In genomic region chr9:24035816-24036215, GRCh38 we compare ENCODE assay signal across 23 cellular contexts.
"Had no signal": no experiment of that assay in that cellular context is flagged by ENCODE, and none has a peak within 500 bp of the region (broad histone marks: within the 10 kb centered on the region; RNA-seq: fewer than 3 reads in every experiment).

No MANE protein-coding gene starts in this region.

- H3K9me3 ChIP-seq: body of pancreas, esophagus squamous epithelium, neutrophil, tibial nerve, vagina had no signal

- H3K27ac ChIP-seq: body of pancreas, esophagus squamous epithelium, neutrophil, skin epidermis, tibial nerve, vagina, WERI-Rb-1 had no signal

- H3K27me3 Mint-ChIP-seq: activated CD8-positive, alpha-beta T cell treated with anti-CD3 and anti-CD28 coated beads for 36 hours; activated naive CD8-positive, alpha-beta T cell; central memory CD8-positive, alpha-beta T cell; naive thymus-derived CD8-positive, alpha-beta T cell; stimulated activated naive B cell treated with anti-CD40 and anti-IgM and Interleukin-4, amounts not matched to agents 10 μg/mL and 1 μg/mL and 100 μg/mL, for 72 hours had no signal

- H3K4me3 ChIP-seq: body of pancreas, esophagus squamous epithelium, skin epidermis, tibial nerve, vagina had no signal

- ATAC-seq: activated CD8-positive, alpha-beta T cell treated with anti-CD3 and anti-CD28 coated beads for 36 hours; activated T-cell treated with anti-CD3 and anti-CD28 coated beads, Interleukin-2, amount 50 U/mL, for 72 hours; body of pancreas; naive thymus-derived CD8-positive, alpha-beta T cell; stimulated activated naive B cell treated with anti-CD40 and anti-IgM and Interleukin-4, amounts not matched to agents 10 μg/mL and 1 μg/mL and 100 μg/mL, for 72 hours had no signal

- H3K36me3 Mint-ChIP-seq: activated naive CD8-positive, alpha-beta T cell; naive thymus-derived CD8-positive, alpha-beta T cell; stimulated activated naive B cell treated with anti-CD40 and anti-IgM and Interleukin-4, amounts not matched to agents 10 μg/mL and 1 μg/mL and 100 μg/mL, for 72 hours had no signal

- H3K4me1 ChIP-seq: body of pancreas, esophagus squamous epithelium, tibial nerve, vagina had no signal

- FAIRE-seq: endothelial cell of umbilical vein had no signal

- H3K27me3 ChIP-seq: body of pancreas, esophagus squamous epithelium, neutrophil, tibial nerve, vagina had no signal

- H3K27ac Mint-ChIP-seq: activated CD8-positive, alpha-beta T cell treated with anti-CD3 and anti-CD28 coated beads for 36 hours; activated naive CD8-positive, alpha-beta T cell; activated T-cell treated with anti-CD3 and anti-CD28 coated beads, Interleukin-2, amount 50 U/mL, for 72 hours; naive thymus-derived CD8-positive, alpha-beta T cell; stimulated activated naive B cell treated with anti-CD40 and anti-IgM and Interleukin-4, amounts not matched to agents 10 μg/mL and 1 μg/mL and 100 μg/mL, for 72 hours had no signal

- DNase-seq: activated CD4-positive, alpha-beta T cell treated with anti-CD3 and anti-CD28 coated beads for 4 hours; activated CD8-positive, alpha-beta T cell treated with anti-CD3 and anti-CD28 coated beads for 36 hours; activated gamma-delta T cell treated with Interleukin-2 at 50 U/mL for 16 hours; activated T-cell treated with anti-CD3 and anti-CD28 coated beads, Interleukin-2, amount 50 U/mL, for 72 hours; amniotic stem cell; body of pancreas; effector CD8-positive, alpha-beta T cell; esophagus squamous epithelium; hypothalamus; kidney glomerular epithelial cell; mesenchymal stem cell; naive thymus-derived CD8-positive, alpha-beta T cell; stimulated activated CD4-positive, alpha-beta T cell treated with anti-CD3 and anti-CD28 coated beads, Interleukin-15, amount 100 ng/mL, for 24 hours; stimulated activated CD4-positive, alpha-beta T cell treated with anti-CD3 and anti-CD28 coated beads, Interleukin-4, amount 100 ng/mL, for 1 hour; stimulated activated naive B cell treated with anti-CD40 and anti-IgM and Interleukin-4, amounts not matched to agents 10 μg/mL and 1 μg/mL and 100 μg/mL, for 72 hours; WERI-Rb-1 had no signal

- H3K4me3 Mint-ChIP-seq: activated CD8-positive, alpha-beta T cell treated with anti-CD3 and anti-CD28 coated beads for 36 hours; activated naive CD8-positive, alpha-beta T cell; activated T-cell treated with anti-CD3 and anti-CD28 coated beads, Interleukin-2, amount 50 U/mL, for 72 hours; central memory CD8-positive, alpha-beta T cell; naive thymus-derived CD8-positive, alpha-beta T cell; stimulated activated naive B cell treated with anti-CD40 and anti-IgM and Interleukin-4, amounts not matched to agents 10 μg/mL and 1 μg/mL and 100 μg/mL, for 72 hours had no signal

- H3K4me1 Mint-ChIP-seq: central memory CD8-positive, alpha-beta T cell; naive thymus-derived CD8-positive, alpha-beta T cell; stimulated activated naive B cell treated with anti-CD40 and anti-IgM and Interleukin-4, amounts not matched to agents 10 μg/mL and 1 μg/mL and 100 μg/mL, for 72 hours had no signal

- H3K36me3 ChIP-seq: esophagus squamous epithelium, neutrophil, tibial nerve, vagina, WERI-Rb-1 had no signal
